In genomic region chr11:75722669-75723042, GRCh38 we compare ENCODE assay signal across 15 cellular contexts. TPM values are rescaled to one million over a fixed set of nuclear protein-coding genes. Genes with fewer than 3 reads are reported as not detected.
DNase-seq lines count a peak whose midpoint lies in the region; ATAC-seq and TF ChIP-seq lines count a peak whose summit lies in the region.
"Had no signal": no experiment of that assay in that cellular context is flagged by ENCODE, and none has a peak within 500 bp of the region (broad histone marks: within the 10 kb centered on the region; RNA-seq: fewer than 3 reads in every experiment).

No MANE protein-coding gene starts in this region.

- no peak overlapping the region for H3K14ac ChIP-seq in IMR-90 (replicated peaks; ENCODE audit: low read depth, low read length)
- no peak overlapping the region for H3K14ac ChIP-seq in neuronal stem cell (ENCODE audit: low read length)

- H2AK5ac ChIP-seq in IMR-90 (ENCODE audit: low read depth, low read length), result no peak overlapping the region
- H2AK5ac ChIP-seq in neuronal stem cell (ENCODE audit: low read depth, low read length), result peak overlapping the region; percentile 53

- no peaks in the 10 kb centered on the region for H3K36me3 Mint-ChIP-seq in glutamatergic neuron (ENCODE audit: unreplicated experiment)
- H3K36me3 Mint-ChIP-seq: CD4-positive, alpha-beta memory T cell had no signal

- H2BK20ac ChIP-seq in IMR-90 (ENCODE audit: low read depth, low read length), result no peak overlapping the region

- no peaks in the 10 kb centered on the region for H3K9me1 ChIP-seq in IMR-90 (ENCODE audit: insufficient read depth, low read length)

- no peaks in the 10 kb centered on the region for H3K9me3 ChIP-seq in IMR-90 (ENCODE audit: control insufficient read depth, insufficient read depth, low read length)
- no peaks in the 10 kb centered on the region for H3K9me3 ChIP-seq in neuronal stem cell (replicated peaks in 1 of 2; ENCODE audit: control insufficient read depth in 2 of 2, insufficient read depth in 1 of 2, low read depth in 1 of 2, low read length in 2 of 2)
- H3K9me3 ChIP-seq: SJCRH30 had no signal

- H3K23ac ChIP-seq in IMR-90 (ENCODE audit: low read depth, low read length) (no peak overlapping the region), neuronal stem cell (ENCODE audit: low read depth, low read length, poor library complexity) (no peak overlapping the region)

- no peak overlapping the region for H2AK9ac ChIP-seq in IMR-90 (replicated peaks; ENCODE audit: low read depth, low read length, poor library complexity)

- intact Hi-C loops in IMR-90 (cut with micrococcal nuclease), result loop anchor here (1.0 to 2.0 kb wide), 2 partner anchors 81 to 146 kb away; no protein-coding TSS in a partner anchor

- H3K4me1 ChIP-seq in IMR-90 (ENCODE audit: control insufficient read depth, insufficient read depth, low read length) (no peaks in the 10 kb centered on the region), neuronal stem cell (ENCODE audit: control insufficient read depth in 2 of 2, insufficient read depth in 1 of 2, low read depth in 1 of 2, low read length in 2 of 2) (peaks cover 0 to 6% of the 10 kb centered on the region in 2 donors)
- H3K4me1 ChIP-seq: SJCRH30 had no signal

- H3K9me3 Mint-ChIP-seq in glutamatergic neuron (ENCODE audit: unreplicated experiment), result peaks cover 2% of the 10 kb centered on the region
- H3K9me3 Mint-ChIP-seq: CD4-positive, alpha-beta memory T cell had no signal

- H4K91ac ChIP-seq in IMR-90 (ENCODE audit: insufficient read depth, low read depth, low read length) (no peak overlapping the region), neuronal stem cell (ENCODE audit: low read depth, low read length, poor library complexity) (no peak overlapping the region)

- H2BK120ac ChIP-seq in IMR-90 (ENCODE audit: low read depth, low read length) (no peak overlapping the region), neuronal stem cell (ENCODE audit: low read depth, low read length) (no peak overlapping the region)

- DNase-seq in IMR-90, result no peak
- DNase-seq in glutamatergic neuron, result no peak
- no peak for DNase-seq in neuronal stem cell (ENCODE audit: low spot score)
- no peak for DNase-seq in KG1 (lab: John Stamatoyannopoulos, UW)
- no peak for DNase-seq in activated naive CD4-positive, alpha-beta T cell treated with Interleukin-2 at 50 U/mL for 16 hours
- no peak for DNase-seq in midbrain (lab: John Stamatoyannopoulos, UW)
- DNase-seq: NCI-H187 had no signal

- POLR2A ChIA-PET in IMR-90 (lab: Charles Lee; ENCODE audit: unreplicated experiment), result no interaction called here

- H3K27me3 ChIP-seq in IMR-90 (ENCODE audit: control insufficient read depth, insufficient read depth, low read length) (peaks cover 35% of the 10 kb centered on the region), neuronal stem cell (ENCODE audit: control insufficient read depth in 3 of 3, insufficient read depth in 3 of 3, low read depth in 1 of 3, low read length in 3 of 3) (peaks cover 0 to 22% (median 0%) of the 10 kb centered on the region in 3 experiments)
- H3K27me3 ChIP-seq: SJCRH30 had no signal

- H2BK15ac ChIP-seq in IMR-90 (ENCODE audit: low read depth, low read length) (no peak overlapping the region), neuronal stem cell (ENCODE audit: low read length) (peak overlapping the region; percentile 91)

- H3K9ac ChIP-seq in IMR-90 (ENCODE audit: low read depth, low read length) (no peak overlapping the region), neuronal stem cell (ENCODE audit: low read depth, low read length, poor library complexity) (no peak overlapping the region)

- no peaks in the 10 kb centered on the region; the same call in 1 of the 2 replicates for H4K20me1 ChIP-seq in IMR-90 (ENCODE audit: insufficient read depth, low read length)

- H3K4me3 Mint-ChIP-seq in glutamatergic neuron (ENCODE audit: unreplicated experiment), result peak overlapping the region; percentile 6
- H3K4me3 Mint-ChIP-seq: CD4-positive, alpha-beta memory T cell had no signal

- in situ Hi-C loops in IMR-90 (cut with MboI; ENCODE audit: low sequenced_read_pairs), result no loop called here

- H3K4me3 ChIP-seq in IMR-90 (ENCODE audit: insufficient read depth, low read depth, low read length) (no peak overlapping the region), neuronal stem cell (ENCODE audit: low read length in 2 of 2) (no peak overlapping the region)
- H3K4me3 ChIP-seq: GM12878, PC-9, SJCRH30 had no signal

- no peak for TF ChIP-seq POLR2A in IMR-90 (IDR thresholded peaks at IDR 0.05; ENCODE audit: low read depth, low read length)

- H3K4me1 Mint-ChIP-seq in glutamatergic neuron (ENCODE audit: low read depth, unreplicated experiment), result no peaks in the 10 kb centered on the region
- H3K4me1 Mint-ChIP-seq: CD4-positive, alpha-beta memory T cell had no signal

- H3K27ac ChIP-seq in IMR-90 (ENCODE audit: insufficient read depth, low read length), result no peak overlapping the region
- peak overlapping the region; percentile 51 for H3K27ac ChIP-seq in VCaP
- H3K27ac ChIP-seq in neuronal stem cell (replicated peaks; ENCODE audit: low read length), result no peak overlapping the region
- H3K27ac ChIP-seq: PC-9, SJCRH30 had no signal

- no peak for TF ChIP-seq RAD21 in IMR-90 (IDR thresholded peaks at IDR 0.05; ENCODE audit: low read length)

- ATAC-seq in IMR-90 (ENCODE audit: low read depth), result no peak
- no peak for ATAC-seq in GM19452 (IDR thresholded peaks at IDR 0.05; ENCODE audit: unreplicated experiment)

- H2BK12ac ChIP-seq in neuronal stem cell (ENCODE audit: low read length), result no peak overlapping the region

- no peak overlapping the region for H3K18ac ChIP-seq in IMR-90 (ENCODE audit: low read depth, low read length)
- H3K18ac ChIP-seq in neuronal stem cell (ENCODE audit: low read length), result peak overlapping the region; percentile 70

- H2AFZ ChIP-seq in IMR-90 (replicated peaks; ENCODE audit: low read length, poor library complexity) (peak overlapping the region; percentile 58), neuronal stem cell (ENCODE audit: low read length) (no peak overlapping the region)
- H2AFZ ChIP-seq: PC-9 had no signal

- H3K4ac ChIP-seq in IMR-90 (ENCODE audit: low read depth, low read length) (no peak overlapping the region), neuronal stem cell (ENCODE audit: low read length) (no peak overlapping the region)

- H3K56ac ChIP-seq in IMR-90 (ENCODE audit: extremely low read depth, insufficient read depth, low read length), result no peak overlapping the region

- H3K27ac Mint-ChIP-seq in glutamatergic neuron (ENCODE audit: unreplicated experiment), result no peak overlapping the region

- H3K4me2 ChIP-seq in IMR-90 (ENCODE audit: low read depth, low read length) (no peak overlapping the region), neuronal stem cell (ENCODE audit: insufficient read depth, low read length, poor library complexity, severe bottlenecking) (no peak overlapping the region)
- H3K4me2 ChIP-seq: PC-9 had no signal

- H4K8ac ChIP-seq in IMR-90 (ENCODE audit: low read depth in 2 of 2, low read length in 2 of 2) (no peak overlapping the region), neuronal stem cell (ENCODE audit: low read depth, low read length) (no peak overlapping the region)

- TF ChIP-seq CTCF in IMR-90 (conservative IDR thresholded peaks at IDR 0.05; ENCODE audit: low read depth, low read length) (no peak), VCaP (conservative IDR thresholded peaks at IDR 0.05) (no peak), glutamatergic neuron (IDR thresholded peaks at IDR 0.05; ENCODE audit: partially characterized antibody, unreplicated experiment) (no peak)

- peaks cover 2% of the 10 kb centered on the region for H3K27me3 Mint-ChIP-seq in glutamatergic neuron (ENCODE audit: unreplicated experiment)
- H3K27me3 Mint-ChIP-seq: CD4-positive, alpha-beta memory T cell had no signal

- WGBS in IMR-90 (ENCODE audit: extremely low coverage in 2 of 2, insufficient read length in 1 of 2), 2 experiments, result no CpG with 5 or more reads among the region's 9 CpGs
- WGBS in neuronal stem cell (ENCODE audit: extremely low coverage in 2 of 2, insufficient read length in 2 of 2, insufficient replicate concordance in 1 of 2), 2 donors, result no CpG with 5 or more reads among the region's 9 CpGs

- H4K5ac ChIP-seq in IMR-90 (ENCODE audit: low read depth, low read length), result no peak overlapping the region

- H3K79me1 ChIP-seq in IMR-90 (ENCODE audit: low read depth in 1 of 2, low read length in 2 of 2) (no peaks in the 10 kb centered on the region), neuronal stem cell (ENCODE audit: low read depth, low read length) (no peaks in the 10 kb centered on the region)

- CTCF ChIA-PET in IMR-90 (lab: Yijun Ruan, JAX), result no interaction called here

- no TSS peak for BruUV-seq in IMR-90 (replicated peaks; lab: Mats Ljungman, UMichigan)

- H2BK5ac ChIP-seq in IMR-90 (ENCODE audit: low read depth, low read length, poor library complexity, severe bottlenecking), result no peak overlapping the region
- peak overlapping the region; percentile 47 for H2BK5ac ChIP-seq in neuronal stem cell (ENCODE audit: low read length)

- no peaks in the 10 kb centered on the region for H3K36me3 ChIP-seq in IMR-90 (ENCODE audit: control insufficient read depth, insufficient read depth, low read length)
- H3K36me3 ChIP-seq in neuronal stem cell (replicated peaks in 1 of 2; ENCODE audit: control insufficient read depth in 2 of 2, insufficient read depth in 2 of 2, low read length in 2 of 2), result no peaks in the 10 kb centered on the region
- H3K36me3 ChIP-seq: SJCRH30 had no signal

- dilution Hi-C loops in IMR-90 (cut with HindIII; ENCODE audit: low sequenced_read_pairs, unreplicated experiment), result no loop called here

TF ChIP-seq in IMR-90, 13 proteins besides CTCF, POLR2A, EP300 and RAD21 (continues in another document):
- no peak for TF ChIP-seq CEBPB (IDR thresholded peaks at IDR 0.05; ENCODE audit: low read depth, low read length)

RNA-seq across cellular contexts. Expression of gene MOGAT2, which starts 5.0 kb away (rescaled TPM):
- total RNA-seq in IMR-90 (2012; rRNA removed) (not detected in 2 replicates), glutamatergic neuron (ENCODE audit: unreplicated experiment) (not detected)
- not detected in 2 replicates for polyA plus RNA-seq in IMR-90 (2012; rRNA removed)
- polyA plus RNA-seq in IMR-90 (2012; cell fraction: cytosol; rRNA removed), result not detected in 2 replicates
- not detected in 2 replicates for polyA plus RNA-seq in IMR-90 (2012; cell fraction: nucleus; rRNA removed; ENCODE audit: low replicate concordance)
- polyA plus RNA-seq in neuronal stem cell (2013, experiment 1 of 2), result 0.06 TPM
- 0.07 TPM for polyA plus RNA-seq in neuronal stem cell (2013, experiment 2 of 2)
- total RNA-seq: Calu3; CD4-positive, alpha-beta memory T cell; PC-9; SJCRH30 had no signal
- polyA plus RNA-seq: BJ; CD4-positive, alpha-beta memory T cell had no signal

RNA-seq across cellular contexts. Expression of gene DGAT2, which starts 45.9 kb away (rescaled TPM):
- total RNA-seq in IMR-90 (2012; rRNA removed) (2.2 and 2.3 TPM in 2 replicates), glutamatergic neuron (ENCODE audit: unreplicated experiment) (0.76 TPM)
- polyA plus RNA-seq in IMR-90 (2012; rRNA removed), result 1.7 and 2.4 TPM in 2 replicates
- polyA plus RNA-seq in IMR-90 (2012; cell fraction: cytosol; rRNA removed), result 0.86 and 1.9 TPM in 2 replicates
- 1.1 and 1.2 TPM in 2 replicates for polyA plus RNA-seq in IMR-90 (2012; cell fraction: nucleus; rRNA removed; ENCODE audit: low replicate concordance)
- polyA plus RNA-seq in neuronal stem cell (2013, experiment 1 of 2), result 1.9 TPM
- polyA plus RNA-seq in neuronal stem cell (2013, experiment 2 of 2), result 2.0 TPM

RNA-seq across cellular contexts. Expression of gene MAP6, which starts 53.8 kb away (rescaled TPM):
- total RNA-seq in IMR-90 (2012; rRNA removed) (2.5 and 3.0 TPM in 2 replicates), glutamatergic neuron (ENCODE audit: unreplicated experiment) (313 TPM)
- polyA plus RNA-seq in IMR-90 (2012; rRNA removed), result 3.1 and 3.4 TPM in 2 replicates
- polyA plus RNA-seq in IMR-90 (2012; cell fraction: cytosol; rRNA removed), result 1.6 and 1.9 TPM in 2 replicates
- polyA plus RNA-seq in IMR-90 (2012; cell fraction: nucleus; rRNA removed; ENCODE audit: low replicate concordance), result 6.3 and 12.8 TPM in 2 replicates
- polyA plus RNA-seq in neuronal stem cell (2013, experiment 1 of 2), result 29.9 TPM
- polyA plus RNA-seq in neuronal stem cell (2013, experiment 2 of 2), result 30.1 TPM
- total RNA-seq: Calu3; CD4-positive, alpha-beta memory T cell; PC-9 had no signal
- polyA plus RNA-seq: CD4-positive, alpha-beta memory T cell had no signal

Comparison
In these comparisons a context has a peak if more than half of its experiments do, and no peak if none do; other contexts are left out.
1. RNA of gene MAP6, which starts 53.8 kb away (total RNA-seq): 313 TPM in glutamatergic neuron (single experiment); 2.5 to 3.0 TPM in IMR-90; every median in the first group is over 10 times any median in the second.